ENCODE assay signal across 1 cellular context in genomic region chr14:45253754-45254300, GRCh38.
TF ChIP-seq lines count a peak whose summit lies in the region.

No MANE protein-coding gene starts in this region.

TF ChIP-seq in GM23338, 12 proteins besides CTCF, POLR2A, EP300 and RAD21 (continued from another document):
- no peak for TF ChIP-seq REST (IDR thresholded peaks at IDR 0.05; ENCODE audit: unreplicated experiment)
